ENCODE assay signal across 18 cellular contexts in the genomic region with DNA sequence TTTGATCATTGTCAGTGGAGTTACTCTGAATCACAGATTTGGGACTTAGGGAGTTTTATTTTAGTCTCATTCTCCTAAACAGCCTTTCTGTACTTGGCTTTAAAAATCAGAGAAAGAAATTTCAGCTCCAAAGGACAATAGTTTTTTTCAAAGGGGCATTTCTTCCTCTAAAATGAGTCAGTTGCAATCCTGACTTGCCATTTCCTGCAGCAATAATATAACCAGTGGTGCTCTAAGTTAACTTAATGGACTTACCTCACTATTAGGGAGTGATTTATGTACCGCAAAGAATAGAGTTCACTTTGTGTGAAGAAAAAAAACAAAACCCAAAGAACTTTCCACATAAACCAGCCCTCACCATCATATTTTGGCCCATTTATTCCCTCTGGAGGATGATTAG. TPM values are rescaled to one million over a fixed set of nuclear protein-coding genes. Genes with fewer than 3 reads are reported as not detected.
"Had no signal": no experiment of that assay in that cellular context is flagged by ENCODE, and none has a peak within 500 bp of the region (broad histone marks: within the 10 kb centered on the region; RNA-seq: fewer than 3 reads in every experiment).

No MANE protein-coding gene starts in this region.

- H3K36me3 Mint-ChIP-seq: activated naive CD4-positive, alpha-beta T cell treated with anti-CD3 and anti-CD28 coated beads, Interleukin-2, amount 50 U/mL, for 72 hours; natural killer cell treated with Interleukin-12 subunit alpha and Interleukin-12 subunit beta and Interleukin-15 and Interleukin-18, amount 100 ng/mL, for 72 hours; stimulated activated effector memory CD8-positive, alpha-beta T cell treated with anti-CD3 and anti-CD28 coated beads, Interleukin-12 subunit alpha, Interleukin-12 subunit beta, amount 100 ng/mL, for 72 hours; WTC11 had no signal

- H3K9me3 Mint-ChIP-seq: activated naive CD4-positive, alpha-beta T cell treated with anti-CD3 and anti-CD28 coated beads, Interleukin-2, amount 50 U/mL, for 72 hours; endodermal cell; natural killer cell treated with Interleukin-12 subunit alpha and Interleukin-12 subunit beta and Interleukin-15 and Interleukin-18, amount 100 ng/mL, for 72 hours; stimulated activated effector memory CD8-positive, alpha-beta T cell treated with anti-CD3 and anti-CD28 coated beads, Interleukin-12 subunit alpha, Interleukin-12 subunit beta, amount 100 ng/mL, for 72 hours; T-helper 1 cell treated with Interleukin-12 subunit alpha and Interleukin-12 subunit beta and Interleukin-4 antibody, amounts not matched to agents 30 μg/mL and 1 μg/mL, for 36 hours; WTC11 had no signal

- H3K4me3 Mint-ChIP-seq: endodermal cell; natural killer cell treated with Interleukin-12 subunit alpha and Interleukin-12 subunit beta and Interleukin-15 and Interleukin-18, amount 100 ng/mL, for 72 hours; stimulated activated effector memory CD8-positive, alpha-beta T cell treated with anti-CD3 and anti-CD28 coated beads, Interleukin-12 subunit alpha, Interleukin-12 subunit beta, amount 100 ng/mL, for 72 hours; T-helper 1 cell treated with Interleukin-12 subunit alpha and Interleukin-12 subunit beta and Interleukin-4 antibody, amounts not matched to agents 30 μg/mL and 1 μg/mL, for 36 hours; WTC11 had no signal

- H3K27ac Mint-ChIP-seq: activated naive CD4-positive, alpha-beta T cell treated with anti-CD3 and anti-CD28 coated beads, Interleukin-2, amount 50 U/mL, for 72 hours; endodermal cell; natural killer cell treated with Interleukin-12 subunit alpha and Interleukin-12 subunit beta and Interleukin-15 and Interleukin-18, amount 100 ng/mL, for 72 hours; stimulated activated effector memory CD8-positive, alpha-beta T cell treated with anti-CD3 and anti-CD28 coated beads, Interleukin-12 subunit alpha, Interleukin-12 subunit beta, amount 100 ng/mL, for 72 hours; T-helper 1 cell treated with Interleukin-12 subunit alpha and Interleukin-12 subunit beta and Interleukin-4 antibody, amounts not matched to agents 30 μg/mL and 1 μg/mL, for 36 hours; WTC11 had no signal

- DNase-seq: activated T-cell treated with anti-CD3 and anti-CD28 coated beads, Interleukin-2, amount 50 U/mL, for 1 hour; aorta; colonic mucosa; endodermal cell; heart right ventricle; islet precursor cell; left ventricle myocardium inferior; nucleus accumbens; small intestine; stimulated activated CD4-positive, alpha-beta T cell treated with anti-CD3 and anti-CD28 coated beads, Interleukin-2, amount 100 ng/mL, for 24 hours; stomach; T1000 had no signal

- ATAC-seq: activated naive CD4-positive, alpha-beta T cell treated with anti-CD3 and anti-CD28 coated beads, Interleukin-2, amount 50 U/mL, for 72 hours; heart right ventricle; natural killer cell treated with Interleukin-12 subunit alpha and Interleukin-12 subunit beta and Interleukin-15 and Interleukin-18, amount 100 ng/mL, for 72 hours; sciatic nerve; stimulated activated effector memory CD8-positive, alpha-beta T cell treated with anti-CD3 and anti-CD28 coated beads, Interleukin-12 subunit alpha, Interleukin-12 subunit beta, amount 100 ng/mL, for 72 hours; WTC11 had no signal

- H3K4me1 Mint-ChIP-seq: endodermal cell; stimulated activated effector memory CD8-positive, alpha-beta T cell treated with anti-CD3 and anti-CD28 coated beads, Interleukin-12 subunit alpha, Interleukin-12 subunit beta, amount 100 ng/mL, for 72 hours; WTC11 had no signal

RNA-seq across cellular contexts. Expression of a gene that starts 45.7 kb away (rescaled TPM):
- total RNA-seq: activated naive CD4-positive, alpha-beta T cell treated with anti-CD3 and anti-CD28 coated beads, Interleukin-2, amount 50 U/mL, for 72 hours; left ventricle myocardium inferior; natural killer cell treated with Interleukin-12 subunit alpha and Interleukin-12 subunit beta and Interleukin-15 and Interleukin-18, amount 100 ng/mL, for 72 hours had no signal
